ENCODE assay signal across 24 cellular contexts in the genomic region with DNA sequence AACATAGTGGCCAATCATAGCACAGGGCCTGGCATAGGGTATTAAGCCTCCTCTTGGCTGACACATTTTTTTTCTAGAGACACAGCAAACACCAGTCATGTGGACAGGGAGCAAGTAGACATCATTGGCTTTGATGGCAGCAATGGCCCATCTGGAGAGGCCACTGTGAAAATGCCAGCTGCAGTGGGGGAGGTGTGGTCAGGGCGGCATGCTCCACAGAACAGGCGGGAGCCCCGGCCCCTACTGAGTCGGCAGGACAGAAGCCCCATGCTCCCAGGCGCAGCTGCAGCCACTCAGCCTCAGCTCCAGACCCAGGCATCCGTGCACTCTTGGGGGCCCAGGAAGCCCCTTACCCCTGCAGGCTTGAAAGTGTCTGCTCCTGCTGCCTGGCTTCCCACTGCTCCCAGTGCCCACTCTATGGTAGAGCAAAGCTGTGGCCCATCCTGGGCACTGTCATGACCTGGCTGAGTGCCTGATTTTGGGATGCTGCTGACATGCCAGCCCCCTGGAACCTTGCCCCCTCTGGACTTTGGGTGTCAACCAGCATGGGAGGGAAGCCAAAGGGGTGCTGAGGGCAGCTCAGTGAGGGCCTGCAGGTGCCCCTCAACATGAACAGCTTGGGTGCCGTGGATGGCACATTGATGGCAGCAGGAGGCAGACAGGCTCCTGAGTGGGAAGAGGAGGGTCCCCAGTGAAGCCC. TPM values are rescaled to one million over a fixed set of nuclear protein-coding genes. Genes with fewer than 3 reads are reported as not detected.
DNase-seq lines count a peak whose midpoint lies in the region; ATAC-seq and TF ChIP-seq lines count a peak whose summit lies in the region.
"Had no signal": no experiment of that assay in that cellular context is flagged by ENCODE, and none has a peak within 500 bp of the region (broad histone marks: within the 10 kb centered on the region; RNA-seq: fewer than 3 reads in every experiment).

No MANE protein-coding gene starts in this region.

- no peaks in the 10 kb centered on the region for H3K27me3 ChIP-seq in breast epithelium
- H3K27me3 ChIP-seq: right lobe of liver had no signal

- DNase-seq in activated naive CD4-positive, alpha-beta T cell treated with anti-CD3 and anti-CD28 coated beads, Interleukin-2, amount 50 U/mL, for 72 hours (ENCODE audit: low spot score in 2 of 2): no peak
- DNase-seq in T-cell (no peak), medulla oblongata (ENCODE audit: extremely low spot score) (peak; percentile 38), NK-92 (lab: John Stamatoyannopoulos, UW; ENCODE audit: unreplicated experiment) (no peak), AG08396 (ENCODE audit: low spot score) (no peak), breast epithelium (ENCODE audit: low spot score in 2 of 2) (no peak)
- DNase-seq: activated CD4-positive, CD25-positive, alpha-beta regulatory T cell; Calu3; foreskin fibroblast; GDM1; H9; MM.1S; NCI-H187; NCI-H226; occipital lobe; right lobe of liver; Right ventricle myocardium superior; stomach had no signal

- H3K27ac ChIP-seq in breast epithelium: no peak overlapping the region
- H3K27ac ChIP-seq: coronary artery, right lobe of liver, stomach had no signal

- H3K4me1 ChIP-seq in breast epithelium: no peaks in the 10 kb centered on the region
- H3K4me1 ChIP-seq: right lobe of liver, stomach had no signal

- H3K36me3 ChIP-seq in breast epithelium: no peaks in the 10 kb centered on the region
- H3K36me3 ChIP-seq: right lobe of liver, stomach had no signal

- peak overlapping the region; percentile 64 for H3K4me3 Mint-ChIP-seq in activated naive CD4-positive, alpha-beta T cell treated with anti-CD3 and anti-CD28 coated beads, Interleukin-2, amount 50 U/mL, for 24 hours
- peak overlapping the region in 1 of 3 donors; percentile 65 for H3K4me3 Mint-ChIP-seq in T-cell
- H3K4me3 Mint-ChIP-seq: H9 had no signal

- H3K36me3 Mint-ChIP-seq in activated naive CD4-positive, alpha-beta T cell treated with anti-CD3 and anti-CD28 coated beads, Interleukin-2, amount 50 U/mL, for 24 hours: peaks cover 6% of the 10 kb centered on the region
- H3K36me3 Mint-ChIP-seq in activated naive CD4-positive, alpha-beta T cell treated with anti-CD3 and anti-CD28 coated beads, Interleukin-2, amount 50 U/mL, for 72 hours: peaks cover 26 to 43% of the 10 kb centered on the region in 2 donors
- peaks cover 12% of the 10 kb centered on the region for H3K36me3 Mint-ChIP-seq in T-cell

- H3K27me3 Mint-ChIP-seq in activated naive CD4-positive, alpha-beta T cell treated with anti-CD3 and anti-CD28 coated beads, Interleukin-2, amount 50 U/mL, for 24 hours: no peaks in the 10 kb centered on the region
- no peaks in the 10 kb centered on the region for H3K27me3 Mint-ChIP-seq in T-cell

- no peak overlapping the region for H3K27ac Mint-ChIP-seq in activated naive CD4-positive, alpha-beta T cell treated with anti-CD3 and anti-CD28 coated beads, Interleukin-2, amount 50 U/mL, for 24 hours
- H3K27ac Mint-ChIP-seq in activated naive CD4-positive, alpha-beta T cell treated with anti-CD3 and anti-CD28 coated beads, Interleukin-2, amount 50 U/mL, for 72 hours: peak overlapping the region in 1 of 2 donors; percentile 84
- peak overlapping the region; percentile 96 to 98 for H3K27ac Mint-ChIP-seq in T-cell

- H3K9me3 Mint-ChIP-seq in activated naive CD4-positive, alpha-beta T cell treated with anti-CD3 and anti-CD28 coated beads, Interleukin-2, amount 50 U/mL, for 24 hours: peaks cover 5% of the 10 kb centered on the region
- peaks cover 19 to 34% of the 10 kb centered on the region in 2 donors for H3K9me3 Mint-ChIP-seq in activated naive CD4-positive, alpha-beta T cell treated with anti-CD3 and anti-CD28 coated beads, Interleukin-2, amount 50 U/mL, for 72 hours
- peaks cover 3 to 18% (median 11%) of the 10 kb centered on the region in 3 donors for H3K9me3 Mint-ChIP-seq in T-cell

- H3K4me1 Mint-ChIP-seq in activated naive CD4-positive, alpha-beta T cell treated with anti-CD3 and anti-CD28 coated beads, Interleukin-2, amount 50 U/mL, for 24 hours: peaks cover 78% of the 10 kb centered on the region
- H3K4me1 Mint-ChIP-seq in T-cell: peaks cover 62 to 82% (median 70%) of the 10 kb centered on the region in 3 donors

- TF ChIP-seq POLR2A in breast epithelium (IDR thresholded peaks at IDR 0.05): no peak

- TF ChIP-seq CTCF in breast epithelium (IDR thresholded peaks at IDR 0.05): no peak

- no peak overlapping the region for H3K4me3 ChIP-seq in breast epithelium
- H3K4me3 ChIP-seq: coronary artery, GM12878, right lobe of liver, stomach had no signal

- CTCF ChIA-PET in T-cell (lab: Charles Lee): interaction anchor here in 1 of 2 donors (1.2 kb wide), 1 partner anchor 27 kb away, joined by 3 read pairs; no protein-coding TSS in a partner anchor

- intact Hi-C loops in breast epithelium (cut with DNase I; ENCODE audit: low total_unique reads): no loop called here

- no peak for ATAC-seq in activated naive CD4-positive, alpha-beta T cell treated with anti-CD3 and anti-CD28 coated beads, Interleukin-2, amount 50 U/mL, for 72 hours
- ATAC-seq in T-cell (replicated peaks in 1 of 4): no peak
- no peak for ATAC-seq in HG02763 (IDR thresholded peaks at IDR 0.05; ENCODE audit: unreplicated experiment)
- ATAC-seq: GM12878, HepG2, left lobe of liver, right lobe of liver had no signal

- POLR2A ChIA-PET in T-cell (lab: Charles Lee): no interaction called here

- peaks cover 11% of the 10 kb centered on the region in 2 donors for H3K9me3 ChIP-seq in breast epithelium
- H3K9me3 ChIP-seq: right lobe of liver had no signal

RNA-seq across cellular contexts. Expression of a gene that starts 23.3 kb away (rescaled TPM):
- total RNA-seq in activated naive CD4-positive, alpha-beta T cell treated with anti-CD3 and anti-CD28 coated beads, Interleukin-2, amount 50 U/mL, for 72 hours: 100 to 1,000 TPM in 1 of 2 donors, 10 to 100 TPM in 1; 64.5 to 175 TPM
- total RNA-seq in T-cell (10 to 100 TPM; 35.1 to 53.6 (median 37.3) TPM), breast epithelium (10 to 100 TPM; 62.6 to 66.9 (median 64.0) TPM)
